10 cellular contexts compared by ENCODE assay signal in the genomic region with DNA sequence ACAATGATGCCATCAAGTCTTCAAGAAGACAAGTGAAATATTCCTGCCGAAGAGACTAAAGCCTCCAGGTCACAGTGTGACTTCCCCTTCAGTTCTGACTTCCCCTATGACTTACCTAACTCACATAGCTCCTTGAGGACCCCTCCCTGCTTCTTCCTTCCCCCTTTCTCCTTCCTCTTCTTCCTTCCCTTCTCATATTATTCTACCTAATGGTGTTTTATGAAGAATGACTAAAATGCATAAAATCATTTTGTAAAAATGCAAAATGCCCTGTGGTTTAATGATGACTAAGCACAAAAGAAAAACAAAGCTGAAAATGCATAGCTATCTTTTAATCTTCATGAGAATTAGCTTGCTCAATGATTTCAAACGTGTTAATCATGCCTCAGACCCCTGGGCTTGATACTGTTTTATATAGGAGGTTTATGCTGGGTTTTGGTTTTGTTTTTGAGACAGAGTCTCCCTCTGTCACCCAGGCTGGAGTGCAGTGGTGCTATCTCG. TPM values are rescaled to one million over a fixed set of nuclear protein-coding genes. Genes with fewer than 3 reads are reported as not detected.
A peak's percentile ranks its signal among the peaks of the same experiment; 100 is the strongest.
DNase-seq lines count a peak whose midpoint lies in the region; ATAC-seq, FAIRE-seq and TF ChIP-seq lines count a peak whose summit lies in the region.
"Had no signal": no experiment of that assay in that cellular context is flagged by ENCODE, and none has a peak within 500 bp of the region (broad histone marks: within the 10 kb centered on the region; RNA-seq: fewer than 3 reads in every experiment).

No MANE protein-coding gene starts in this region.

- H3K27ac ChIP-seq in keratinocyte (ENCODE audit: control insufficient read depth, insufficient read depth, low read length), result peak overlapping the region; percentile 25

- no peak overlapping the region for H3K9ac ChIP-seq in keratinocyte (ENCODE audit: control insufficient read depth, extremely low read depth, insufficient read depth, low read length)

- H4K20me1 ChIP-seq in keratinocyte (ENCODE audit: control insufficient read depth, extremely low read depth, insufficient read depth, low read length), result no peaks in the 10 kb centered on the region

- in situ Hi-C loops in KBM-7 (cut with MboI; ENCODE audit: low pct_unique_long_range_greater_than_20kb, low sequenced_read_pairs), result no loop called here

- no peaks in the 10 kb centered on the region for H3K9me1 ChIP-seq in keratinocyte (ENCODE audit: control insufficient read depth, extremely low read depth, insufficient read depth, low read length)

- peaks cover 3% of the 10 kb centered on the region for H3K9me3 ChIP-seq in keratinocyte (ENCODE audit: control insufficient read depth, low read depth, low read length)
- H3K9me3 ChIP-seq: uterus had no signal

- CTCF ChIA-PET in AG04449 (lab: Yijun Ruan, JAX), result interaction anchor here (1.0 to 2.2 kb wide), 5 partner anchors 21 to 96 kb away, joined by 3 to 14 read pairs (median 3); no protein-coding TSS in a partner anchor

- no peaks in the 10 kb centered on the region for H3K36me3 ChIP-seq in keratinocyte (ENCODE audit: control insufficient read depth in 2 of 2, extremely low read depth in 1 of 2, insufficient read depth in 2 of 2, low read length in 2 of 2)
- H3K36me3 ChIP-seq: uterus had no signal

- peaks cover 19% of the 10 kb centered on the region for H3K4me1 ChIP-seq in keratinocyte (ENCODE audit: control insufficient read depth, extremely low read depth, insufficient read depth, low read length)
- H3K4me1 ChIP-seq: uterus had no signal

- dilution Hi-C loops in keratinocyte (cut with MboI; ENCODE audit: extremely low pct_ligation_motif_present, low sequenced_read_pairs), result no loop called here

- peak overlapping the region; percentile 68 for H2AFZ ChIP-seq in keratinocyte (ENCODE audit: control insufficient read depth, low read length)

- ATAC-seq in HG02938 (IDR thresholded peaks at IDR 0.05; ENCODE audit: unreplicated experiment) (no peak), GM21381 (IDR thresholded peaks at IDR 0.05; ENCODE audit: unreplicated experiment) (no peak)

- no peak for TF ChIP-seq CTCF in AG04449 (IDR thresholded peaks at IDR 0.05; ENCODE audit: insufficient read depth, low read length, missing control alignments)
- TF ChIP-seq CTCF in keratinocyte (optimal IDR thresholded peaks at IDR 0.05 in 1 of 3, IDR thresholded peaks at IDR 0.05 in 1 of 3, conservative IDR thresholded peaks at IDR 0.05 in 1 of 3; ENCODE audit: extremely low read depth in 1 of 3, insufficient read depth in 2 of 3, low read length in 3 of 3), result no peak

- H3K4me2 ChIP-seq in keratinocyte (ENCODE audit: control insufficient read depth, extremely low read depth, insufficient read depth, low read depth, low read length), result peak overlapping the region; percentile 45

- peak; percentile 71 for FAIRE-seq in keratinocyte (lab: Jason Lieb, UNC)

- DNase-seq in AG04449 (ENCODE audit: low read depth, low spot score) (peak; percentile 66), KBM-7 (peak; percentile 45), amniotic epithelial cell (ENCODE audit: low read depth) (peak; percentile 86), keratinocyte (ENCODE audit: low read depth, low spot score) (no peak), cortex of kidney (lab: John Stamatoyannopoulos, UW) (no peak), germinal center (ENCODE audit: low spot score) (no peak)
- DNase-seq: stimulated activated CD4-positive, alpha-beta T cell treated with anti-CD3 and anti-CD28 coated beads, Interleukin-4, amount 100 ng/mL, for 24 hours; uterus had no signal

- H3K27me3 ChIP-seq in keratinocyte (ENCODE audit: control insufficient read depth, extremely low read depth, insufficient read depth, low read length), result no peaks in the 10 kb centered on the region
- H3K27me3 ChIP-seq: uterus had no signal

- H3K4me3 ChIP-seq in AG04449 (ENCODE audit: low read depth, low read length), result no peak overlapping the region
- no peak overlapping the region for H3K4me3 ChIP-seq in keratinocyte (ENCODE audit: control insufficient read depth in 2 of 3, extremely low read depth in 1 of 3, insufficient read depth in 2 of 3, low read depth in 1 of 3, low read length in 3 of 3)
- H3K4me3 ChIP-seq: uterus had no signal

- POLR2A ChIA-PET in AG04449 (lab: Yijun Ruan, JAX), result interaction anchor here (0.5 to 1.2 kb wide), 5 partner anchors 9 to 493 kb away, joined by 3 to 5 read pairs (median 3); no protein-coding TSS in a partner anchor

- H3K79me2 ChIP-seq in keratinocyte (ENCODE audit: control insufficient read depth, insufficient read depth, low read length), result no peaks in the 10 kb centered on the region

RNA-seq across cellular contexts. Expression of a gene that starts 26.1 kb away (rescaled TPM):
- polyA plus RNA-seq in keratinocyte, result not detected in 3 replicates
- not detected for polyA plus RNA-seq in keratinocyte (2011; ENCODE audit: low read depth)
- polyA plus RNA-seq in keratinocyte (2011; cell fraction: cytosol; rRNA removed), result not detected in 2 replicates
- not detected in 2 replicates for polyA plus RNA-seq in keratinocyte (2011; cell fraction: nucleus; rRNA removed)
- polyA plus RNA-seq in keratinocyte (2012; ENCODE audit: low replicate concordance), result not detected in 2 replicates
- not detected in 3 replicates for polyA minus RNA-seq in keratinocyte
- polyA minus RNA-seq in keratinocyte (2011; cell fraction: cytosol; rRNA and poly(A)+ RNA removed), result not detected
- polyA minus RNA-seq in keratinocyte (2011; cell fraction: nucleus; rRNA and poly(A)+ RNA removed), result not detected in 2 replicates

Comparison
In these comparisons a context has a peak if more than half of its experiments do, and no peak if none do; other contexts are left out.
1. DNase-seq: peak in AG04449 (single experiment), KBM-7 (single experiment) and amniotic epithelial cell (single experiment); none in keratinocyte (single experiment), cortex of kidney (single experiment) and germinal center (single experiment).